ENCODE assay signal across 8 cellular contexts in genomic region chr21:25967566-25968438, GRCh38.
DNase-seq lines count a peak whose midpoint lies in the region; ATAC-seq, FAIRE-seq and TF ChIP-seq lines count a peak whose summit lies in the region.

No MANE protein-coding gene starts in this region.

- H3K4me1 Mint-ChIP-seq in progenitor cell of endocrine pancreas (ENCODE audit: low read depth), result peaks cover 1% of the 10 kb centered on the region

- no peaks in the 10 kb centered on the region for H3K27me3 ChIP-seq in bronchial epithelial cell (ENCODE audit: control insufficient read depth, insufficient read depth, low read length)

- in situ Hi-C loops in KBM-7 (cut with MboI; ENCODE audit: low pct_unique_long_range_greater_than_20kb, low sequenced_read_pairs), result no loop called here

- H3K27me3 Mint-ChIP-seq in progenitor cell of endocrine pancreas, result no peaks in the 10 kb centered on the region

- H3K4me3 ChIP-seq in GM12865 (ENCODE audit: low read depth, low read length), result peak overlapping the region; percentile 19; the same call in 1 of the 2 replicates
- H3K4me3 ChIP-seq in bronchial epithelial cell (ENCODE audit: low read depth, low read length), result no peak overlapping the region

- peak; percentile 81 for DNase-seq in GM12865 (ENCODE audit: low read depth)
- DNase-seq in KBM-7, result peak; percentile 75
- peak; percentile 71 for DNase-seq in bronchial epithelial cell (ENCODE audit: low read depth)
- no peak for DNase-seq in progenitor cell of endocrine pancreas (ENCODE audit: low spot score, unreplicated experiment)
- DNase-seq in NCI-H748 (lab: John Stamatoyannopoulos, UW; ENCODE audit: unreplicated experiment), result no peak
- no peak for DNase-seq in HK-2 (ENCODE audit: unreplicated experiment)
- DNase-seq in NCI-H2196 treated with DMSO at 0.1 percent for 48 hours (lab: John Stamatoyannopoulos, UW; ENCODE audit: unreplicated experiment), result no peak

- H3K36me3 ChIP-seq in bronchial epithelial cell (ENCODE audit: control insufficient read depth, insufficient read depth, low read length), result peaks cover 4% of the 10 kb centered on the region

- ATAC-seq in GM21529 (IDR thresholded peaks at IDR 0.05; ENCODE audit: unreplicated experiment), result peak; percentile 100

- peaks cover 57% of the 10 kb centered on the region for H3K36me3 Mint-ChIP-seq in progenitor cell of endocrine pancreas (ENCODE audit: insufficient read depth)

- no peak for FAIRE-seq in bronchial epithelial cell (lab: Jason Lieb, UNC)

- no peak for TF ChIP-seq CTCF in GM12865 (IDR thresholded peaks at IDR 0.05; ENCODE audit: insufficient read depth, low read depth, low read length, missing control alignments)
- TF ChIP-seq CTCF in bronchial epithelial cell (IDR thresholded peaks at IDR 0.05; ENCODE audit: insufficient read depth, low read length, severe bottlenecking), result no peak
- TF ChIP-seq CTCF in progenitor cell of endocrine pancreas (IDR thresholded peaks at IDR 0.05; ENCODE audit: unreplicated experiment), result no peak

- H3K4me3 Mint-ChIP-seq in progenitor cell of endocrine pancreas (ENCODE audit: low read depth), result no peak overlapping the region

- peak overlapping the region; percentile 31 for H3K27ac Mint-ChIP-seq in progenitor cell of endocrine pancreas

- H3K9me3 Mint-ChIP-seq in progenitor cell of endocrine pancreas (ENCODE audit: low read depth), result no peaks in the 10 kb centered on the region

Comparison
In these comparisons a context has a peak if more than half of its experiments do, and no peak if none do; other contexts are left out.
1. DNase-seq: peak in GM12865 (single experiment), KBM-7 (single experiment) and bronchial epithelial cell (single experiment); none in progenitor cell of endocrine pancreas (single experiment), NCI-H748 (single experiment), HK-2 (single experiment) and NCI-H2196 treated with DMSO at 0.1 percent for 48 hours (single experiment).